9 cellular contexts compared by ENCODE assay signal in the genomic region with DNA sequence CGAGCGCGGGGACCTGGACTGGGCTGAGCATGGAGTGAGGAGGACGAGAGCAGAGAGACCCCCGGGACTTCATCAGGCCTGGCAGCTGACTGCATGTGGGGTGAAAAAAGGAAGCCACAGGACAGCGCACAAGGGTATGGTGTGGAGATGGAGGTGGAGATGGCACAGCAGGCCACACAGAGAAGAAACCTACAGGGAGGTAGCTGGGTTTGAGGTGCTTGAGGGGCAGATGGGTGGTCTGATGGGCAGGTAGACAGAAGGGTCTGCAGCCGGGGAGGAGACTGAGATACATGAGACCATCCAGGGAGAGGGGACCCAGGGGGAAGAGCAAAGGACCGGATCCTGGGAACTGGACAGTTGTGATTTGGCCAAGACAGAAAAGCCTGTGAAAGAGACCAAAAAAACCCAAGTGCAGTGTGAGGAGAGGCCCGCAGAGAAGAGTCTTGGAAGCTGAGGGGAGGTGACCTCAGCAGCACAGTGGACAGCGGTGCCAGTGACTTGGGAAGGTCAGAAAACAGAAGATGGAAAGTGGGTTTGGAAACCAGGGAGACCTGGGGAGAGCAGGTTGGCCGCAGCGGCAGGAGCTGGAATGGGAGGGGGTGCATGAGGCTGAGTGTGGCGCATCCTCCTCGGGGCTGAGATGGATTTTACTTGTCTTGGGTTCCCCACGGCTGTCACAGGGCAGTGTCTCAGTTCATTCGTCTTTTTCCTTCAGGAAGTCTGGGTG. TPM values are rescaled to one million over a fixed set of nuclear protein-coding genes. Genes with fewer than 3 reads are reported as not detected.
A peak's percentile ranks its signal among the peaks of the same experiment; 100 is the strongest.
DNase-seq lines count a peak whose midpoint lies in the region; ATAC-seq and TF ChIP-seq lines count a peak whose summit lies in the region.
"Had no signal": no experiment of that assay in that cellular context is flagged by ENCODE, and none has a peak within 500 bp of the region (broad histone marks: within the 10 kb centered on the region; RNA-seq: fewer than 3 reads in every experiment).

No MANE protein-coding gene starts in this region.

- CTCF ChIA-PET in MCF 10A (lab: Yijun Ruan, JAX) (interaction anchor here (0.7 to 1.8 kb wide), 3 partner anchors 12 to 94 kb away, joined by 3 read pairs; no protein-coding TSS in a partner anchor), HEK293T (lab: Yijun Ruan, JAX) (interaction anchor here (1.0 to 1.4 kb wide), 2 partner anchors 9 to 10 kb away, joined by 3 to 4 read pairs; no protein-coding TSS in a partner anchor)

- no peaks in the 10 kb centered on the region for H3K27me3 ChIP-seq in breast epithelium
- H3K27me3 ChIP-seq in esophagus (ENCODE audit: control insufficient read depth in 1 of 2, insufficient read depth in 2 of 2, low read length in 2 of 2) = no peaks in the 10 kb centered on the region
- no peaks in the 10 kb centered on the region for H3K27me3 ChIP-seq in uterus

- H3K4me3 Mint-ChIP-seq in MCF 10A (ENCODE audit: unreplicated experiment) (no peak overlapping the region), nephron (peak overlapping the region; percentile 87 to 92 (median 87))

- H3K27me3 Mint-ChIP-seq in MCF 10A (ENCODE audit: insufficient read depth, unreplicated experiment) = peaks cover 95% of the 10 kb centered on the region
- H3K27me3 Mint-ChIP-seq in nephron (ENCODE audit: low read depth) = peaks cover 21% of the 10 kb centered on the region

- BruUV-seq in MCF 10A (replicated peaks; lab: Mats Ljungman, UMichigan) = no TSS peak

- no peaks in the 10 kb centered on the region for H3K9me3 Mint-ChIP-seq in MCF 10A (ENCODE audit: unreplicated experiment)
- no peaks in the 10 kb centered on the region for H3K9me3 Mint-ChIP-seq in nephron
- H3K9me3 Mint-ChIP-seq in activated naive CD4-positive, alpha-beta T cell treated with anti-CD3 and anti-CD28 coated beads, Interleukin-2, amount 50 U/mL, for 72 hours = no peaks in the 10 kb centered on the region
- H3K9me3 Mint-ChIP-seq: CD4-positive, alpha-beta T cell had no signal

- H3K27ac ChIP-seq in breast epithelium = peak overlapping the region; percentile 86 to 93
- peak overlapping the region; percentile 61 to 67 for H3K27ac ChIP-seq in esophagus (ENCODE audit: low read depth in 2 of 2, low read length in 1 of 2)
- H3K27ac ChIP-seq in uterus = peak overlapping the region; percentile 88 to 89

- TF ChIP-seq CTCF in breast epithelium (IDR thresholded peaks at IDR 0.05) (no peak), MCF 10A (IDR thresholded peaks at IDR 0.05; ENCODE audit: unreplicated experiment) (no peak), nephron (IDR thresholded peaks at IDR 0.05; ENCODE audit: unreplicated experiment in 3 of 3) (no peak), uterus (IDR thresholded peaks at IDR 0.05) (no peak)

- TF ChIP-seq POLR2A in breast epithelium (IDR thresholded peaks at IDR 0.05) (no peak), uterus (IDR thresholded peaks at IDR 0.05) (no peak)

- H3K36me3 ChIP-seq in breast epithelium = no peaks in the 10 kb centered on the region
- no peaks in the 10 kb centered on the region for H3K36me3 ChIP-seq in esophagus (ENCODE audit: control insufficient read depth in 2 of 2, insufficient read depth in 2 of 2, low read length in 1 of 2)
- H3K36me3 ChIP-seq in uterus = no peaks in the 10 kb centered on the region

- H3K9me3 ChIP-seq in breast epithelium (no peaks in the 10 kb centered on the region), esophagus (ENCODE audit: control insufficient read depth in 2 of 2, insufficient read depth in 1 of 2, low read depth in 1 of 2, low read length in 1 of 2) (no peaks in the 10 kb centered on the region), uterus (no peaks in the 10 kb centered on the region)

- H3K4me1 Mint-ChIP-seq in MCF 10A (ENCODE audit: insufficient read depth, unreplicated experiment) (no peaks in the 10 kb centered on the region), nephron (peaks cover 8% of the 10 kb centered on the region)

- no peaks in the 10 kb centered on the region for H3K36me3 Mint-ChIP-seq in MCF 10A (ENCODE audit: insufficient read depth, unreplicated experiment)
- no peaks in the 10 kb centered on the region for H3K36me3 Mint-ChIP-seq in nephron (ENCODE audit: low read depth)
- no peaks in the 10 kb centered on the region for H3K36me3 Mint-ChIP-seq in activated naive CD4-positive, alpha-beta T cell treated with anti-CD3 and anti-CD28 coated beads, Interleukin-2, amount 50 U/mL, for 72 hours

- ATAC-seq in activated naive CD4-positive, alpha-beta T cell treated with anti-CD3 and anti-CD28 coated beads, Interleukin-2, amount 50 U/mL, for 72 hours = no peak

- DNase-seq in breast epithelium (ENCODE audit: low spot score in 2 of 2) (no peak), MCF 10A (ENCODE audit: unreplicated experiment) (no peak), uterus (no peak), HEK293T (ENCODE audit: extremely low spot score) (no peak), inferior parietal cortex (ENCODE audit: extremely low spot score) (no peak)
- DNase-seq in activated naive CD4-positive, alpha-beta T cell treated with anti-CD3 and anti-CD28 coated beads, Interleukin-2, amount 50 U/mL, for 72 hours (ENCODE audit: low spot score in 2 of 2) = no peak
- DNase-seq: CD4-positive, alpha-beta T cell had no signal

- H3K4me1 ChIP-seq in breast epithelium = no peaks in the 10 kb centered on the region
- H3K4me1 ChIP-seq in esophagus (ENCODE audit: control insufficient read depth in 2 of 2, insufficient read depth in 2 of 2, low read length in 1 of 2) = peaks cover 0 to 5% of the 10 kb centered on the region in 2 donors
- no peaks in the 10 kb centered on the region for H3K4me1 ChIP-seq in uterus

- WGBS in esophagus, 2 donors = 56 to 73% methylated on average over 16 of the region's 16 CpGs

- H3K4me3 ChIP-seq in breast epithelium = peak overlapping the region; percentile 38 to 74 (median 56)
- H3K4me3 ChIP-seq in esophagus (ENCODE audit: low read depth in 1 of 2, low read length in 2 of 2) = peak overlapping the region; percentile 43 to 50
- peak overlapping the region; percentile 31 to 48 for H3K4me3 ChIP-seq in uterus

- intact Hi-C loops in breast epithelium (cut with DNase I; ENCODE audit: low total_unique reads) (loop anchor here (10.0 kb wide), 1 partner anchor 66 kb away; no protein-coding TSS in a partner anchor), MCF 10A (cut with micrococcal nuclease) (no loop called here), uterus (cut with DNase I; ENCODE audit: low total_unique reads) (no loop called here)

- POLR2A ChIA-PET in MCF 10A (lab: Yijun Ruan, JAX) = no interaction called here
- POLR2A ChIA-PET in HEK293T (lab: Yijun Ruan, JAX) = interaction anchor here (0.8 to 1.6 kb wide), 2 partner anchors 9 to 109 kb away, joined by 3 to 6 read pairs; no protein-coding TSS in a partner anchor

- H3K27ac Mint-ChIP-seq in MCF 10A (ENCODE audit: low read depth, unreplicated experiment) (no peak overlapping the region), nephron (peak overlapping the region in 1 of 3 experiments; percentile 39)
- peak overlapping the region in 1 of 2 donors; percentile 68 for H3K27ac Mint-ChIP-seq in activated naive CD4-positive, alpha-beta T cell treated with anti-CD3 and anti-CD28 coated beads, Interleukin-2, amount 50 U/mL, for 72 hours
- H3K27ac Mint-ChIP-seq: CD4-positive, alpha-beta T cell had no signal

TF ChIP-seq in HEK293T, 16 proteins besides CTCF, POLR2A, EP300 and RAD21:
- TF ChIP-seq ARNT (IDR thresholded peaks at IDR 0.05) = no peak
- TF ChIP-seq ZNF384 (IDR thresholded peaks at IDR 0.05) = no peak
- TF ChIP-seq L3MBTL2 (conservative IDR thresholded peaks at IDR 0.05) = no peak
- no peak for TF ChIP-seq NFRKB (IDR thresholded peaks at IDR 0.05)
- TF ChIP-seq BHLHE40 (IDR thresholded peaks at IDR 0.05; ENCODE audit: borderline replicate concordance) = no peak
- TF ChIP-seq, protein P1, sequence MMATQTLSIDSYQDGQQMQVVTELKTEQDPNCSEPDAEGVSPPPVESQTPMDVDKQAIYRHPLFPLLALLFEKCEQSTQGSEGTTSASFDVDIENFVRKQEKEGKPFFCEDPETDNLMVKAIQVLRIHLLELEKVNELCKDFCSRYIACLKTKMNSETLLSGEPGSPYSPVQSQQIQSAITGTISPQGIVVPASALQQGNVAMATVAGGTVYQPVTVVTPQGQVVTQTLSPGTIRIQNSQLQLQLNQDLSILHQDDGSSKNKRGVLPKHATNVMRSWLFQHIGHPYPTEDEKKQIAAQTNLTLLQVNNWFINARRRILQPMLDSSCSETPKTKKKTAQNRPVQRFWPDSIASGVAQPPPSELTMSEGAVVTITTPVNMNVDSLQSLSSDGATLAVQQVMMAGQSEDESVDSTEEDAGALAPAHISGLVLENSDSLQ (IDR thresholded peaks at IDR 0.05) = no peak
- no peak for TF ChIP-seq ELF4 (IDR thresholded peaks at IDR 0.05)

RNA-seq across cellular contexts. Expression of a gene that starts 5.5 kb away (rescaled TPM):
- total RNA-seq in breast epithelium = 10 to 100 TPM; 56.5 to 80.3 (median 58.2) TPM
- total RNA-seq in MCF 10A (2022) = not detected in 2 replicates
- polyA plus RNA-seq in esophagus = 10 to 100 TPM in 1 of 2 donors, 1 to 10 TPM in 1; 8.7 to 39.1 TPM
- total RNA-seq in uterus = 100 to 1,000 TPM in 1 of 4 donors, 10 to 100 TPM in 3; 19.8 to 108 (median 43.6) TPM
- 10 to 100 TPM; 10.6 to 39.0 TPM for total RNA-seq in activated naive CD4-positive, alpha-beta T cell treated with anti-CD3 and anti-CD28 coated beads, Interleukin-2, amount 50 U/mL, for 72 hours

RNA-seq across cellular contexts. Expression of a gene that starts 7.8 kb away (rescaled TPM):
- total RNA-seq in breast epithelium (100 to 1,000 TPM in 1 of 3 donors, 10 to 100 TPM in 2; 51.8 to 116 (median 75.4) TPM), MCF 10A (2022) (not detected in 2 replicates), uterus (100 to 1,000 TPM in 2 of 4 donors, 10 to 100 TPM in 2; 48.0 to 187 (median 135) TPM)
- polyA plus RNA-seq in esophagus = 10 to 100 TPM in 1 of 2 donors, 1 to 10 TPM in 1; 7.8 to 27.2 TPM
- 10 to 100 TPM; 24.4 to 45.8 TPM for total RNA-seq in activated naive CD4-positive, alpha-beta T cell treated with anti-CD3 and anti-CD28 coated beads, Interleukin-2, amount 50 U/mL, for 72 hours

Comparison
In these comparisons a context has a peak if more than half of its experiments do, and no peak if none do; other contexts are left out.
1. RNA of a gene that starts 7.8 kb away (total RNA-seq): 48.0 to 187 TPM in uterus, 51.8 to 116 TPM in breast epithelium and 24.4 to 45.8 TPM in activated naive CD4-positive, alpha-beta T cell treated with anti-CD3 and anti-CD28 coated beads, Interleukin-2, amount 50 U/mL, for 72 hours; not detected in MCF 10A; every median in the first group is over 10 times any median in the second.
2. Peak in every context shown above with its lines, with median percentiles within 50 percentile points of each other: H3K27ac ChIP-seq and H3K4me3 ChIP-seq.